In the genomic region with DNA sequence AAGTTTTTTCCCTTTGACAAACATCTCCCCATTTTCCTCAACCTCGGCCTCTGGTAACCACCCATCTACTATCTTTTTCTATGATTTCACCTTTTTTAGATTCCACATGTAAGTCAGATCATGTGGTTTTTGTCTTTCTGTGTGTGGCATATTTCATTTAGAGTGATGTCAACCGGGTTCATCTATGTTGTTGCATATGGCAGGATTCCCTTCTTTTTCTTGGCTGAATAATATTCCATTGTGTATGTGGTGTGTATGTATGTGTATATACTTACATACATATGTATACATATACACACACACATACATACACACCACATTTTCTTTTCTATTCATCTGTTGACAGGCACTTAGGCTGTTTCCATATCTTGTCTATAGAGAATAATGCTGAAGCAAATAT, we compare ENCODE assay signal across 35 cellular contexts.
"Had no signal": no experiment of that assay in that cellular context is flagged by ENCODE, and none has a peak within 500 bp of the region (broad histone marks: within the 10 kb centered on the region; RNA-seq: fewer than 3 reads in every experiment).

No MANE protein-coding gene starts in this region.

- H3K36me3 ChIP-seq: MG63 had no signal

- H3K4me3 ChIP-seq: MG63 had no signal

- DNase-seq: Karpas-422, Kasumi-1, MG63, MM.1S, MV-4-11, NCI-H1048, NCI-H1092, NCI-H1092 treated with DMSO at 0.1 percent for 48 hours, NCI-H1105, NCI-H1105 treated with DMSO at 0.1 percent for 48 hours, NCI-H1417, NCI-H1417 treated with DMSO at 0.1 percent for 48 hours, NCI-H1436, NCI-H1436 treated with DMSO at 0.1 percent for 48 hours, NCI-H146, NCI-H1694, NCI-H1694 treated with DMSO at 0.1 percent for 48 hours, NCI-H187, NCI-H187 treated with DMSO at 0.1 percent for 48 hours, NCI-H1930, NCI-H2029, NCI-H2029 treated with DMSO at 0.1 percent for 48 hours, NCI-H2081, NCI-H2081 treated with DMSO at 0.1 percent for 48 hours, NCI-H2107, NCI-H2171, NCI-H2171 treated with DMSO at 0.1 percent for 48 hours, NCI-H2227 treated with DMSO at 0.1 percent for 48 hours, NCI-H226, NCI-H345, NCI-H446, NCI-H446 treated with DMSO at 0.1 percent for 48 hours, NCI-H510A, NCI-H510A treated with DMSO at 0.1 percent for 48 hours, NCI-H524 had no signal

- H3K27me3 ChIP-seq: MG63 had no signal
